ENCODE assay signal across 18 cellular contexts in genomic region chr13:41548031-41548430, GRCh38.
DNase-seq lines count a peak whose midpoint lies in the region; ATAC-seq, FAIRE-seq and TF ChIP-seq lines count a peak whose summit lies in the region.
"Had no signal": no experiment of that assay in that cellular context is flagged by ENCODE, and none has a peak within 500 bp of the region (broad histone marks: within the 10 kb centered on the region; RNA-seq: fewer than 3 reads in every experiment).

No MANE protein-coding gene starts in this region.

- no peaks in the 10 kb centered on the region for H3K36me3 ChIP-seq in OCI-LY1 (ENCODE audit: insufficient read depth, low read length)
- H3K36me3 ChIP-seq in stomach smooth muscle (ENCODE audit: control insufficient read depth in 2 of 2, insufficient read depth in 2 of 2, low read length in 2 of 2) = no peaks in the 10 kb centered on the region
- H3K36me3 ChIP-seq: BLaER1, HAP-1 had no signal

- H3K4me3 ChIP-seq in OCI-LY1 (ENCODE audit: low read depth, low read length, poor library complexity, severe bottlenecking) = no peak overlapping the region
- H3K4me3 ChIP-seq in stomach smooth muscle (ENCODE audit: low read length in 2 of 2) = no peak overlapping the region
- H3K4me3 ChIP-seq: BLaER1, HAP-1, psoas muscle had no signal

- H3K9me3 Mint-ChIP-seq in central memory CD8-positive, alpha-beta T cell = no peaks in the 10 kb centered on the region

- ATAC-seq in central memory CD8-positive, alpha-beta T cell (replicated peaks; ENCODE audit: extremely low read depth, poor library complexity, severe bottlenecking) = no peak
- ATAC-seq in HG03095 (IDR thresholded peaks at IDR 0.05; ENCODE audit: unreplicated experiment) = no peak
- ATAC-seq: activated CD4-positive, CD25-positive, alpha-beta regulatory T cell treated with anti-CD3 and anti-CD28 coated beads, Interleukin-2, amount 50 U/mL, for 24 hours had no signal

- H3K79me2 ChIP-seq in OCI-LY1 (ENCODE audit: insufficient read depth, low read length) = no peaks in the 10 kb centered on the region

- no peak for TF ChIP-seq CTCF in OCI-LY1 (IDR thresholded peaks at IDR 0.05; ENCODE audit: low read length)

- H3K9ac ChIP-seq in OCI-LY1 (ENCODE audit: low read length) (no peak overlapping the region), stomach smooth muscle (ENCODE audit: low read length in 2 of 2) (no peak overlapping the region)
- H3K9ac ChIP-seq: BLaER1 had no signal

- H3K27ac ChIP-seq in OCI-LY1 (ENCODE audit: low read depth, low read length, poor library complexity, severe bottlenecking) (peak overlapping the region; percentile 69), stomach smooth muscle (ENCODE audit: low read length) (peak overlapping the region; percentile 18)
- H3K27ac ChIP-seq: BLaER1, psoas muscle had no signal

- FAIRE-seq in frontal cortex (lab: Jason Lieb, UNC) = no peak

- no peaks in the 10 kb centered on the region for H3K27me3 Mint-ChIP-seq in central memory CD8-positive, alpha-beta T cell

- H3K4me1 ChIP-seq in OCI-LY1 (ENCODE audit: insufficient read depth, low read length, severe bottlenecking) (peaks cover 67% of the 10 kb centered on the region), stomach smooth muscle (ENCODE audit: control insufficient read depth, insufficient read depth, low read length) (peaks cover 11% of the 10 kb centered on the region)
- H3K4me1 ChIP-seq: BLaER1, HAP-1 had no signal

- H3K36me3 Mint-ChIP-seq in central memory CD8-positive, alpha-beta T cell (ENCODE audit: insufficient read depth) = no peaks in the 10 kb centered on the region

- H2AFZ ChIP-seq in OCI-LY1 (ENCODE audit: low read length) = no peak overlapping the region

- no peaks in the 10 kb centered on the region for H3K9me2 ChIP-seq in OCI-LY1 (ENCODE audit: low read depth, low read length)

- no peaks in the 10 kb centered on the region for H4K20me1 ChIP-seq in OCI-LY1 (ENCODE audit: insufficient read depth, low read length)
- H4K20me1 ChIP-seq: BLaER1 had no signal

- DNase-seq in central memory CD8-positive, alpha-beta T cell (ENCODE audit: low spot score in 2 of 2) = no peak
- peak; percentile 37 for DNase-seq in midbrain (lab: John Stamatoyannopoulos, UW)
- no peak for DNase-seq in AG08395 (ENCODE audit: low spot score)
- no peak for DNase-seq in frontal cortex (ENCODE audit: low spot score in 2 of 2)
- no peak for DNase-seq in activated CD4-positive, alpha-beta T cell treated with anti-CD3 and anti-CD28 coated beads, Interleukin-2, amount 50 U/mL, for 4 hours
- DNase-seq: activated effector memory CD4-positive, alpha-beta T cell treated with Interleukin-2 at 50 U/mL for 16 hours; dermis blood vessel endothelial cell; GDM1; MM.1S; NCI-H187 had no signal

- H3K27me3 ChIP-seq in OCI-LY1 (ENCODE audit: insufficient read depth, low read length) (no peaks in the 10 kb centered on the region), stomach smooth muscle (ENCODE audit: control insufficient read depth in 1 of 2, insufficient read depth in 2 of 2, low read length in 2 of 2) (peaks cover 0 to 2% of the 10 kb centered on the region in 2 donors)
- H3K27me3 ChIP-seq: BLaER1 had no signal

- H3K4me3 Mint-ChIP-seq in central memory CD8-positive, alpha-beta T cell = no peak overlapping the region
- H3K4me3 Mint-ChIP-seq: T-helper 2 cell treated with Interferon-gamma antibody and Interleukin-4, amounts not matched to agents 5 μg/mL and 100 μg/mL, for 36 hours had no signal

- peaks cover 5% of the 10 kb centered on the region for H3K4me1 Mint-ChIP-seq in central memory CD8-positive, alpha-beta T cell

- H3K27ac Mint-ChIP-seq in central memory CD8-positive, alpha-beta T cell (ENCODE audit: low read depth) = peak overlapping the region; percentile 44

- H3K9me3 ChIP-seq in OCI-LY1 (ENCODE audit: low read length) (no peaks in the 10 kb centered on the region), stomach smooth muscle (ENCODE audit: control insufficient read depth in 2 of 2, low read length in 2 of 2) (no peaks in the 10 kb centered on the region)
- H3K9me3 ChIP-seq: HAP-1, psoas muscle had no signal

- no peak overlapping the region for H3K4me2 ChIP-seq in OCI-LY1 (ENCODE audit: low read length)
- H3K4me2 ChIP-seq: BLaER1 had no signal

- H3F3A ChIP-seq in OCI-LY1 (ENCODE audit: insufficient read depth, low read length) = no peaks in the 10 kb centered on the region; the same call in 1 of the 2 replicates
